Comparison of ENCODE assay signal across 13 cellular contexts in the genomic region with DNA sequence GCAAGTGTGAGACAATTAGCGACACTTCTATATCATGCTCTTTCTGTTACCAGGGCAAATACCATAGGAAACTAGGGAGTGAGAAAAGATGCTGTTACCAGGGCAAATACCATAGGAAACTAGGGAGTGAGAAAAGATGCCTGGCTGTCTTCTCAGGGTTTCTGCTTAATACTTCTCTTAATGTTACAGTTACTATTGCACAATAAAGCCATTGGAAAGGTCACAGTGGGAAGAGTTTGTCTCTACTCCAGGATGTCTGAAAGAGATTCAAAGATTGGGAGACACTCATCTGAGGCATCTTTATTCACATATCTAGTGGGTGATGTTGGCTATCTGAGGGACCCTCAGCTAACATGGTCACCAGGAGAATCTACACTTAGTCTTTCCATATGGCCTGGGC.
DNase-seq lines count a peak whose midpoint lies in the region; ATAC-seq and TF ChIP-seq lines count a peak whose summit lies in the region.
"Had no signal": no experiment of that assay in that cellular context is flagged by ENCODE, and none has a peak within 500 bp of the region (broad histone marks: within the 10 kb centered on the region; RNA-seq: fewer than 3 reads in every experiment).

No MANE protein-coding gene starts in this region.

- H3K27me3 ChIP-seq in upper lobe of right lung = no peaks in the 10 kb centered on the region

- no peak overlapping the region for H3K27ac ChIP-seq in upper lobe of right lung

- intact Hi-C loops in upper lobe of right lung (cut with DNase I) (no loop called here), left cardiac atrium (cut with DNase I) (no loop called here)

- DNase-seq in EH (ENCODE audit: low read depth) (peak; percentile 31), amniotic epithelial cell (ENCODE audit: low read depth) (peak; percentile 10), fibroblast of peridontal ligament (ENCODE audit: extremely low read depth) (peak; percentile 6), skeletal muscle cell (ENCODE audit: low read depth) (peak; percentile 12), GM19238 (ENCODE audit: insufficient read length, low spot score) (no peak), upper lobe of right lung (no peak), left cardiac atrium (no peak)
- DNase-seq: CD8-positive, alpha-beta T cell; COR-L47; DMS153; DMS79 treated with DMSO at 0.1 percent for 48 hours; GDM1 had no signal

- H3K9me3 ChIP-seq in upper lobe of right lung = no peaks in the 10 kb centered on the region

- no peaks in the 10 kb centered on the region for H3K36me3 ChIP-seq in upper lobe of right lung

- H3K4me3 ChIP-seq in skeletal muscle cell (ENCODE audit: low read depth, low read length) (no peak overlapping the region), upper lobe of right lung (no peak overlapping the region)

- ATAC-seq in upper lobe of right lung = no peak
- no peak for ATAC-seq in left cardiac atrium
- ATAC-seq: CD8-positive, alpha-beta T cell; HCT116 had no signal

- no peak for TF ChIP-seq CTCF in upper lobe of right lung (IDR thresholded peaks at IDR 0.05)

- no peaks in the 10 kb centered on the region for H3K4me1 ChIP-seq in upper lobe of right lung

Comparison
In these comparisons a context has a peak if more than half of its experiments do, and no peak if none do; other contexts are left out.
1. DNase-seq: peak in EH (single experiment), amniotic epithelial cell (single experiment), fibroblast of peridontal ligament (single experiment) and skeletal muscle cell (single experiment); none in GM19238 (single experiment), upper lobe of right lung (single experiment) and left cardiac atrium (single experiment).